Comparison of ENCODE assay signal across 10 cellular contexts in genomic region chr11:115924744-115925567, GRCh38.
DNase-seq lines count a peak whose midpoint lies in the region; ATAC-seq and TF ChIP-seq lines count a peak whose summit lies in the region.
"Had no signal": no experiment of that assay in that cellular context is flagged by ENCODE, and none has a peak within 500 bp of the region (broad histone marks: within the 10 kb centered on the region; RNA-seq: fewer than 3 reads in every experiment).

No MANE protein-coding gene starts in this region.

- H3K4me2 ChIP-seq in mesendoderm (ENCODE audit: low read length) = no peak overlapping the region

- H3K23ac ChIP-seq in mesendoderm (ENCODE audit: low read length) = no peak overlapping the region

- no peak overlapping the region for H4K5ac ChIP-seq in mesendoderm (ENCODE audit: low read length)

- intact Hi-C loops in mucosa of descending colon (cut with DNase I, micrococcal nuclease) = no loop called here

- no peaks in the 10 kb centered on the region for H3K79me1 ChIP-seq in mesendoderm (ENCODE audit: low read length)

- H3K36me3 ChIP-seq in mucosa of descending colon (ENCODE audit: low read depth) (no peaks in the 10 kb centered on the region), mesendoderm (ENCODE audit: control insufficient read depth, insufficient read depth, low read length) (no peaks in the 10 kb centered on the region)

- TF ChIP-seq CTCF in mucosa of descending colon (IDR thresholded peaks at IDR 0.05) = no peak

- H3K4ac ChIP-seq in mesendoderm (ENCODE audit: low read depth, low read length) = no peak overlapping the region

- no peak overlapping the region for H2BK120ac ChIP-seq in mesendoderm (ENCODE audit: low read depth, low read length)

- H2AK5ac ChIP-seq in mesendoderm (ENCODE audit: low read length) = no peak overlapping the region

- DNase-seq in DMS53 (lab: John Stamatoyannopoulos, UW) (peak; percentile 65), DMS53 treated with DMSO at 0.1 percent for 48 hours (lab: John Stamatoyannopoulos, UW; ENCODE audit: unreplicated experiment) (no peak), mucosa of descending colon (no peak), epidermal melanocyte (ENCODE audit: insufficient read length, low spot score) (no peak), mesendoderm (no peak)
- no peak for DNase-seq in effector CD4-positive, alpha-beta T cell

- H3K4me1 ChIP-seq in mucosa of descending colon (ENCODE audit: low read depth) (no peaks in the 10 kb centered on the region), mesendoderm (ENCODE audit: control insufficient read depth, low read depth, low read length) (no peaks in the 10 kb centered on the region)

- H3K79me2 ChIP-seq in mesendoderm (ENCODE audit: control insufficient read depth, insufficient read depth, low read length) = no peaks in the 10 kb centered on the region

- H4K8ac ChIP-seq in mesendoderm (ENCODE audit: low read depth, low read length) = no peak overlapping the region

- H3K4me3 ChIP-seq in mucosa of descending colon (no peak overlapping the region), mesendoderm (ENCODE audit: low read length) (no peak overlapping the region)

- no peak overlapping the region for H3K56ac ChIP-seq in mesendoderm (ENCODE audit: low read length)

- ATAC-seq in GM21717 (IDR thresholded peaks at IDR 0.05; ENCODE audit: unreplicated experiment) (peak; percentile 82), HG03575 (IDR thresholded peaks at IDR 0.05; ENCODE audit: extremely low read depth, insufficient number of reproducible peaks, low FRiP score, unreplicated experiment) (peak; percentile 73), mucosa of descending colon (peak; percentile 42)

- no peaks in the 10 kb centered on the region for H3K9me3 ChIP-seq in mucosa of descending colon

- no peak overlapping the region for H3K27ac ChIP-seq in mesendoderm (ENCODE audit: low read depth, low read length)
- H3K27ac ChIP-seq: 22Rv1, VCaP had no signal

- no peak overlapping the region for H2BK15ac ChIP-seq in mesendoderm (replicated peaks; ENCODE audit: low read depth)

- WGBS in mesendoderm (ENCODE audit: extremely low coverage, insufficient coverage, low lambda C conversion rate) = no CpG with 5 or more reads among the region's 6 CpGs

- no peak overlapping the region for H2BK5ac ChIP-seq in mesendoderm (ENCODE audit: low read length)

- no peak overlapping the region for H3K9ac ChIP-seq in mesendoderm (ENCODE audit: low read length)

- no peak overlapping the region for H3K18ac ChIP-seq in mesendoderm (ENCODE audit: low read length)

- H3K27me3 ChIP-seq in mesendoderm (ENCODE audit: insufficient read depth, low read length, poor library complexity) = no peaks in the 10 kb centered on the region
